In the genomic region with DNA sequence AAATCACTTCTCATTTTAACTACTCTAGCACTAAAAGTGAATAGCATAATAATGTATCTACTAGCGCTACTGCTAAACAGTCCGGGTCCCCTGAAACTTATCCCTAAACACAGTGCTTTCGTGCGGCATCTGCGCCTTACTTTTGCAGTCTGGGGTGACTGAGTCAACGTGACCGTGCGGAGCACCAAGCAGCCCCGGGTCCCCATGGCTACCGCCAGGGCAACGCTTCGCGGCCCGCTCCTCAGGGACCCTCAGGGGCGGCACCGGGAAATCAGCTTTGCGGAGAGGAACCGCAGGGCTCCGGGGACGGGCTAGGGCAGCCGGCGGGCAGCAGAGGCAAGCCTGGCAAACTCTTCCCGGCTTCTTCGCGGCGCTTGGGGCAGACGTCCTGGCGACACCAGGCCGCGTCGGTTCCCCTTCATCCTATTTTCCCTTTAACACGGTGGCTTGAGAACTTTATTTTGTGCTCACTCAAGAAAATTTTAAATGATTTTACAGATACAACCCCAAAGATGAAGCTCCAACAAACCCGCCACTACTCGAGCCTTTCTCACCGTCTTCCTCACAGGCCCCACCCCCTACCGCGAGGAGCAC, we compare ENCODE assay signal across 8 cellular contexts. TPM values are rescaled to one million over a fixed set of nuclear protein-coding genes. Genes with fewer than 3 reads are reported as not detected.
A peak's percentile ranks its signal among the peaks of the same experiment; 100 is the strongest.
DNase-seq lines count a peak whose midpoint lies in the region; ATAC-seq and TF ChIP-seq lines count a peak whose summit lies in the region.

No MANE protein-coding gene starts in this region.

- H3K36me3 ChIP-seq in Karpas-422 (ENCODE audit: insufficient read depth, low read length), result no peaks in the 10 kb centered on the region
- H3K36me3 ChIP-seq in brain microvascular endothelial cell (replicated peaks), result no peaks in the 10 kb centered on the region
- H3K36me3 ChIP-seq in spleen, result no peaks in the 10 kb centered on the region

- H3K9me2 ChIP-seq in Karpas-422 (replicated peaks; ENCODE audit: insufficient read depth, low read length), result no peaks in the 10 kb centered on the region

- TF ChIP-seq POLR2A in spleen (IDR thresholded peaks at IDR 0.05), result no peak

- H3K27ac ChIP-seq in Karpas-422 (ENCODE audit: low read length), result peak overlapping the region; percentile 86
- H3K27ac ChIP-seq in brain microvascular endothelial cell, result peak overlapping the region; percentile 94
- H3K27ac ChIP-seq in spleen, result peak overlapping the region; percentile 95 to 99 (median 98)

- H4K20me1 ChIP-seq in Karpas-422 (ENCODE audit: insufficient read depth, low read depth, low read length), result peaks cover 25% of the 10 kb centered on the region; the same call in 1 of the 2 replicates

- H3K4me3 ChIP-seq in Karpas-422 (ENCODE audit: low read length), result peak overlapping the region; percentile 95
- peak overlapping the region; percentile 87 for H3K4me3 ChIP-seq in brain microvascular endothelial cell (ENCODE audit: low read depth, low read length)
- H3K4me3 ChIP-seq in spleen, result peak overlapping the region; percentile 67 to 99 (median 94)

- in situ Hi-C loops in brain microvascular endothelial cell (cut with HindIII; ENCODE audit: low pct_ligation_motif_present, low sequenced_read_pairs), result no loop called here

- H3K79me2 ChIP-seq in Karpas-422 (ENCODE audit: low read length), result peaks cover 31% of the 10 kb centered on the region

- DNase-seq in ELR (ENCODE audit: low read depth), result peak; percentile 69
- peak; percentile 84 for DNase-seq in Karpas-422
- DNase-seq in UCSD-AML1 (lab: John Stamatoyannopoulos, UW; ENCODE audit: unreplicated experiment), result peak; percentile 75
- peak; percentile 45 for DNase-seq in brain microvascular endothelial cell
- peak; percentile 47 for DNase-seq in iPS-NIHi7 (ENCODE audit: extremely low spot score)
- peak; percentile 94 for DNase-seq in spleen
- DNase-seq in NCI-H187 (lab: John Stamatoyannopoulos, UW), result no peak

- H3K4me1 ChIP-seq in Karpas-422 (ENCODE audit: low read length) (peaks cover 31% of the 10 kb centered on the region), spleen (peaks cover 16 to 38% (median 31%) of the 10 kb centered on the region in 6 donors)

- intact Hi-C loops in spleen (cut with DNase I; ENCODE audit: low total_unique reads), result no loop called here

- TF ChIP-seq CTCF in brain microvascular endothelial cell (IDR thresholded peaks at IDR 0.05; ENCODE audit: low read depth, low read length, missing control alignments), result peak; percentile 39
- TF ChIP-seq CTCF in spleen (IDR thresholded peaks at IDR 0.05 in 8 of 11, conservative IDR thresholded peaks at IDR 0.05 in 3 of 11), result peak in 2 of 11 experiments; percentile 15 to 33

- ATAC-seq in GM21723 (IDR thresholded peaks at IDR 0.05; ENCODE audit: unreplicated experiment), result peak; percentile 23

- H3K27me3 ChIP-seq in Karpas-422 (ENCODE audit: low read length) (no peaks in the 10 kb centered on the region), brain microvascular endothelial cell (replicated peaks) (no peaks in the 10 kb centered on the region), spleen (replicated peaks in 1 of 7) (no peaks in the 10 kb centered on the region)

- peak overlapping the region; percentile 95 for H2AFZ ChIP-seq in Karpas-422 (ENCODE audit: low read length)

- H3K9ac ChIP-seq in Karpas-422 (ENCODE audit: low read length), result peak overlapping the region; percentile 87

- peak overlapping the region; percentile 92 for H3K4me2 ChIP-seq in Karpas-422 (ENCODE audit: low read depth, low read length, poor library complexity, severe bottlenecking)

- no peaks in the 10 kb centered on the region for H3K9me3 ChIP-seq in Karpas-422 (ENCODE audit: low read length)
- H3K9me3 ChIP-seq in spleen, result no peaks in the 10 kb centered on the region

- 0 to 1% (median 0%) methylated on average over 27 to 37 of the region's 37 CpGs for WGBS in spleen, 5 donors

RNA-seq across cellular contexts. Expression of gene DIPK2A, which starts 0.8 kb away (rescaled TPM):
- total RNA-seq in Karpas-422 (2014; rRNA removed; shearing (Covaris generic); ENCODE audit: low replicate concordance), result 41.9 and 51.6 TPM in 2 replicates
- 10 to 100 TPM; 18.1 to 41.8 (median 23.8) TPM for total RNA-seq in spleen
- 1 to 10 TPM; 6.2 to 8.0 (median 8.0) TPM for polyA plus RNA-seq in spleen

Comparison
In these comparisons a context has a peak if more than half of its experiments do, and no peak if none do; other contexts are left out.
1. DNase-seq: peak in ELR (single experiment), Karpas-422 (single experiment), UCSD-AML1 (single experiment), brain microvascular endothelial cell (single experiment), iPS-NIHi7 (single experiment) and spleen (single experiment); none in NCI-H187 (0 of 2).
2. Peak in every context shown above with its lines, with median percentiles within 50 percentile points of each other: H3K27ac ChIP-seq and H3K4me3 ChIP-seq.